Comparison of ENCODE assay signal across 8 cellular contexts in genomic region chr7:130071701-130072622, GRCh38. TPM values are rescaled to one million over a fixed set of nuclear protein-coding genes. Genes with fewer than 3 reads are reported as not detected.
DNase-seq lines count a peak whose midpoint lies in the region; ATAC-seq and TF ChIP-seq lines count a peak whose summit lies in the region.

No MANE protein-coding gene starts in this region.

- ATAC-seq in HG03439 (IDR thresholded peaks at IDR 0.05; ENCODE audit: unreplicated experiment) (peak; percentile 37), lung (ENCODE audit: insufficient read depth, low FRiP score) (no peak), GM21515 (IDR thresholded peaks at IDR 0.05; ENCODE audit: unreplicated experiment) (no peak)

- DNase-seq in ELR (ENCODE audit: low read depth) (peak; percentile 87), NCI-H524 (lab: John Stamatoyannopoulos, UW) (peak; percentile 86 to 91), lung (ENCODE audit: low spot score) (peak; percentile 63)
- DNase-seq in activated CD4-positive, alpha-beta T cell treated with anti-CD3 and anti-CD28 coated beads, Interleukin-2, amount 10 ng/mL, durations not matched to agents 7 days and 5 days, result peak; percentile 68
- peak; percentile 48 for DNase-seq in effector CD8-positive, alpha-beta T cell (lab: John Stamatoyannopoulos, UW)
- peak; percentile 33 to 47 (median 33) for DNase-seq in stimulated activated CD4-positive, alpha-beta T cell treated with anti-CD3 and anti-CD28 coated beads, TNF-alpha, amount 100 ng/mL, for 24 hours (ENCODE audit: low read depth in 3 of 3)

- no peak overlapping the region for H3K27ac Mint-ChIP-seq in activated CD4-positive, alpha-beta T cell treated with anti-CD3 and anti-CD28 coated beads, Interleukin-2, amount 10 ng/mL, durations not matched to agents 7 days and 5 days

- 9 to 10% methylated on average over 11 of the region's 11 CpGs for WGBS in lung, 2 donors

- no peak overlapping the region for H3K27ac ChIP-seq in lung (ENCODE audit: low read depth in 1 of 2, low read length in 1 of 2)

- no peak overlapping the region for H3K4me3 ChIP-seq in lung

- POLR2A ChIA-PET in activated CD4-positive, alpha-beta T cell treated with anti-CD3 and anti-CD28 coated beads, Interleukin-2, amount 10 ng/mL, durations not matched to agents 7 days and 5 days (lab: Charles Lee), result interaction anchor here (0.6 kb wide), 1 partner anchor 114 kb away, joined by 7 read pairs; no protein-coding TSS in a partner anchor

- H3K36me3 ChIP-seq in lung (ENCODE audit: control insufficient read depth in 2 of 2, insufficient read depth in 2 of 2, low read length in 2 of 2), result peaks cover 0 to 1% of the 10 kb centered on the region in 2 donors

- CTCF ChIA-PET in activated CD4-positive, alpha-beta T cell treated with anti-CD3 and anti-CD28 coated beads, Interleukin-2, amount 10 ng/mL, durations not matched to agents 7 days and 5 days (lab: Charles Lee), result interaction anchor here (0.6 to 2.3 kb wide), 11 partner anchors 10 to 750 kb away, joined by 3 to 9 read pairs (median 3); no protein-coding TSS in a partner anchor

- H3K9me3 ChIP-seq in lung (ENCODE audit: control insufficient read depth in 2 of 2, insufficient read depth in 1 of 2, low read length in 1 of 2), result no peaks in the 10 kb centered on the region

- peaks cover 2% of the 10 kb centered on the region for H3K9me3 Mint-ChIP-seq in activated CD4-positive, alpha-beta T cell treated with anti-CD3 and anti-CD28 coated beads, Interleukin-2, amount 10 ng/mL, durations not matched to agents 7 days and 5 days

- H3K27me3 ChIP-seq in lung (ENCODE audit: control insufficient read depth, insufficient read depth), result no peaks in the 10 kb centered on the region

- H3K27me3 Mint-ChIP-seq in activated CD4-positive, alpha-beta T cell treated with anti-CD3 and anti-CD28 coated beads, Interleukin-2, amount 10 ng/mL, durations not matched to agents 7 days and 5 days, result no peaks in the 10 kb centered on the region

- peaks cover 43% of the 10 kb centered on the region for H3K4me1 Mint-ChIP-seq in activated CD4-positive, alpha-beta T cell treated with anti-CD3 and anti-CD28 coated beads, Interleukin-2, amount 10 ng/mL, durations not matched to agents 7 days and 5 days

- TF ChIP-seq CTCF in lung (IDR thresholded peaks at IDR 0.05; ENCODE audit: control extremely low read depth, extremely low read depth), result peak; percentile 97

- peak overlapping the region; percentile 91 for H3K4me3 Mint-ChIP-seq in activated CD4-positive, alpha-beta T cell treated with anti-CD3 and anti-CD28 coated beads, Interleukin-2, amount 10 ng/mL, durations not matched to agents 7 days and 5 days

- H3K36me3 Mint-ChIP-seq in activated CD4-positive, alpha-beta T cell treated with anti-CD3 and anti-CD28 coated beads, Interleukin-2, amount 10 ng/mL, durations not matched to agents 7 days and 5 days (ENCODE audit: low read depth), result peaks cover 7% of the 10 kb centered on the region

- peaks cover 3 to 4% of the 10 kb centered on the region in 2 donors for H3K4me1 ChIP-seq in lung (ENCODE audit: control insufficient read depth in 2 of 2, insufficient read depth in 2 of 2, low read length in 2 of 2)

RNA-seq across cellular contexts. Expression of gene KLHDC10, which starts 1.6 kb away (rescaled TPM):
- 10 to 100 TPM; 14.6 to 16.7 TPM for total RNA-seq in activated CD4-positive, alpha-beta T cell treated with anti-CD3 and anti-CD28 coated beads, Interleukin-2, amount 10 ng/mL, durations not matched to agents 7 days and 5 days
- total RNA-seq in lung, result 10 to 100 TPM; 37.4 to 56.9 TPM
- 10 to 100 TPM; 10.4 to 12.8 TPM for polyA plus RNA-seq in lung

RNA-seq across cellular contexts. Expression of gene ZC3HC1, which starts 20.8 kb away (rescaled TPM):
- 10 to 100 TPM; 19.4 to 20.2 TPM for total RNA-seq in activated CD4-positive, alpha-beta T cell treated with anti-CD3 and anti-CD28 coated beads, Interleukin-2, amount 10 ng/mL, durations not matched to agents 7 days and 5 days
- total RNA-seq in lung, result 10 to 100 TPM; 11.8 to 13.2 TPM
- 10 to 100 TPM in 1 of 2 donors, 1 to 10 TPM in 1; 10.0 to 11.6 TPM for polyA plus RNA-seq in lung

Comparison
In these comparisons a context has a peak if more than half of its experiments do, and no peak if none do; other contexts are left out.
1. DNase-seq: peak in every context shown above with its lines; median percentile 88 in NCI-H524; 87 in ELR; 68 in activated CD4-positive, alpha-beta T cell treated with anti-CD3 and anti-CD28 coated beads, Interleukin-2, amount 10 ng/mL, durations not matched to agents 7 days and 5 days; 63 in lung; 48 in effector CD8-positive, alpha-beta T cell; 33 in stimulated activated CD4-positive, alpha-beta T cell treated with anti-CD3 and anti-CD28 coated beads, TNF-alpha, amount 100 ng/mL, for 24 hours.